ENCODE assay signal across 1 cellular context in genomic region chr5:23419115-23419514, GRCh38.
A peak's percentile ranks its signal among the peaks of the same experiment; 100 is the strongest.
TF ChIP-seq lines count a peak whose summit lies in the region.

No MANE protein-coding gene starts in this region.

TF ChIP-seq in GM23338, 12 proteins besides CTCF, POLR2A, EP300 and RAD21 (continued from another document):
- 0 out of 2 replicates have a peak, but pooled peaks have one; percentile 66 for TF ChIP-seq ZNF462 (CRISPR knock-in tag; IDR thresholded peaks at IDR 0.05)
